In genomic region chr2:173966274-173967098, GRCh38 we compare ENCODE assay signal across 8 cellular contexts. TPM values are rescaled to one million over a fixed set of nuclear protein-coding genes. Genes with fewer than 3 reads are reported as not detected.
DNase-seq lines count a peak whose midpoint lies in the region; ATAC-seq and TF ChIP-seq lines count a peak whose summit lies in the region.

No MANE protein-coding gene starts in this region.

- no peak for TF ChIP-seq CTCF in HFF-Myc (IDR thresholded peaks at IDR 0.05; ENCODE audit: low read depth, low read length, missing control alignments)

- peaks cover 29% of the 10 kb centered on the region for H3K4me1 Mint-ChIP-seq in activated CD4-positive, alpha-beta memory T cell treated with anti-CD3 and anti-CD28 coated beads for 36 hours (ENCODE audit: low read depth)
- peaks cover 17 to 26% of the 10 kb centered on the region in 2 donors for H3K4me1 Mint-ChIP-seq in stimulated activated naive B cell treated with anti-CD40 and anti-IgM and Interleukin-4, amounts not matched to agents 10 μg/mL and 1 μg/mL and 100 μg/mL, for 72 hours

- no peaks in the 10 kb centered on the region for H3K9me3 Mint-ChIP-seq in activated CD4-positive, alpha-beta memory T cell treated with anti-CD3 and anti-CD28 coated beads for 36 hours
- H3K9me3 Mint-ChIP-seq in stimulated activated naive B cell treated with anti-CD40 and anti-IgM and Interleukin-4, amounts not matched to agents 10 μg/mL and 1 μg/mL and 100 μg/mL, for 72 hours, result no peaks in the 10 kb centered on the region

- POLR2A ChIA-PET in activated CD4-positive, alpha-beta memory T cell treated with anti-CD3 and anti-CD28 coated beads for 36 hours (lab: Charles Lee), result no interaction called here

- H3K27ac Mint-ChIP-seq in activated CD4-positive, alpha-beta memory T cell treated with anti-CD3 and anti-CD28 coated beads for 36 hours, result peak overlapping the region; percentile 100
- peak overlapping the region; percentile 100 for H3K27ac Mint-ChIP-seq in stimulated activated naive B cell treated with anti-CD40 and anti-IgM and Interleukin-4, amounts not matched to agents 10 μg/mL and 1 μg/mL and 100 μg/mL, for 72 hours

- no peaks in the 10 kb centered on the region for H3K27me3 Mint-ChIP-seq in activated CD4-positive, alpha-beta memory T cell treated with anti-CD3 and anti-CD28 coated beads for 36 hours
- no peaks in the 10 kb centered on the region for H3K27me3 Mint-ChIP-seq in stimulated activated naive B cell treated with anti-CD40 and anti-IgM and Interleukin-4, amounts not matched to agents 10 μg/mL and 1 μg/mL and 100 μg/mL, for 72 hours

- no peak for ATAC-seq in stimulated activated naive B cell treated with anti-CD40 and anti-IgM and Interleukin-4, amounts not matched to agents 10 μg/mL and 1 μg/mL and 100 μg/mL, for 72 hours (replicated peaks)
- no peak for ATAC-seq in GM18519 (IDR thresholded peaks at IDR 0.05; ENCODE audit: low FRiP score, unreplicated experiment)

- intact Hi-C loops in activated CD4-positive, alpha-beta memory T cell treated with anti-CD3 and anti-CD28 coated beads for 36 hours (cut with micrococcal nuclease), result no loop called here

- DNase-seq in HFF-Myc (ENCODE audit: extremely low read depth, low read depth) (no peak), amniotic stem cell (lab: John Stamatoyannopoulos, UW) (no peak), NOMO-1 treated with DMSO at 0.1 percent for 48 hours (lab: John Stamatoyannopoulos, UW; ENCODE audit: unreplicated experiment) (no peak)
- no peak for DNase-seq in activated CD4-positive, alpha-beta memory T cell treated with anti-CD3 and anti-CD28 coated beads for 36 hours
- no peak for DNase-seq in stimulated activated naive B cell treated with anti-CD40 and anti-IgM and Interleukin-4, amounts not matched to agents 10 μg/mL and 1 μg/mL and 100 μg/mL, for 72 hours
- no peak for DNase-seq in activated effector memory CD4-positive, alpha-beta T cell treated with anti-CD3 and anti-CD28 coated beads, Interleukin-2, amount 50 U/mL, for 16 hours

- H3K36me3 Mint-ChIP-seq in activated CD4-positive, alpha-beta memory T cell treated with anti-CD3 and anti-CD28 coated beads for 36 hours, result peaks cover 18% of the 10 kb centered on the region
- peaks cover 9 to 26% of the 10 kb centered on the region in 2 donors for H3K36me3 Mint-ChIP-seq in stimulated activated naive B cell treated with anti-CD40 and anti-IgM and Interleukin-4, amounts not matched to agents 10 μg/mL and 1 μg/mL and 100 μg/mL, for 72 hours

- H3K4me3 Mint-ChIP-seq in activated CD4-positive, alpha-beta memory T cell treated with anti-CD3 and anti-CD28 coated beads for 36 hours, result peak overlapping the region; percentile 86
- H3K4me3 Mint-ChIP-seq in stimulated activated naive B cell treated with anti-CD40 and anti-IgM and Interleukin-4, amounts not matched to agents 10 μg/mL and 1 μg/mL and 100 μg/mL, for 72 hours, result peak overlapping the region; percentile 97 to 99

- peak overlapping the region; percentile 72 for H3K4me3 ChIP-seq in HFF-Myc (replicated peaks; ENCODE audit: low read depth, low read length)
- peak overlapping the region; percentile 90 for H3K4me3 ChIP-seq in iPS-11a (ENCODE audit: low read depth, low read length)

- CTCF ChIA-PET in activated CD4-positive, alpha-beta memory T cell treated with anti-CD3 and anti-CD28 coated beads for 36 hours (lab: Charles Lee), result no interaction called here

RNA-seq across cellular contexts. Expression of gene SP3, which starts 1.3 kb away (rescaled TPM):
- 10 to 100 TPM; 79.9 to 90.1 TPM for total RNA-seq in activated CD4-positive, alpha-beta memory T cell treated with anti-CD3 and anti-CD28 coated beads for 36 hours
